In genomic region chr11:67266424-67267187, GRCh38 we compare ENCODE assay signal across 1 cellular context.
TF ChIP-seq lines count a peak whose summit lies in the region.

TSS of gene GRK2 (plus strand) at chr11:67266473. CDS start at chr11:67266700, 227 bp downstream.

TF ChIP-seq in HepG2, 621 proteins besides CTCF, POLR2A, EP300 and RAD21 (continued from another document):
- no peak for TF ChIP-seq BCL3 (CRISPR knock-in tag; IDR thresholded peaks at IDR 0.05)
- no peak for TF ChIP-seq ZNF383 (CRISPR knock-in tag; IDR thresholded peaks at IDR 0.05; ENCODE audit: borderline replicate concordance)
- no peak for TF ChIP-seq HMGA1 (CRISPR knock-in tag; conservative IDR thresholded peaks at IDR 0.05)
- TF ChIP-seq HNRNPLL (IDR thresholded peaks at IDR 0.05; ENCODE audit: low read depth, low read length, poor library complexity, severe bottlenecking) = no peak
- no peak for TF ChIP-seq TCF7L2 (IDR thresholded peaks at IDR 0.05; ENCODE audit: low read depth, low read length)
- no peak for TF ChIP-seq MIXL1 (CRISPR knock-in tag; IDR thresholded peaks at IDR 0.05)
- TF ChIP-seq ZNF772 (CRISPR knock-in tag; IDR thresholded peaks at IDR 0.05) = no peak
- no peak for TF ChIP-seq ZNF652 (CRISPR knock-in tag; IDR thresholded peaks at IDR 0.05; ENCODE audit: borderline replicate concordance, low read depth)
- TF ChIP-seq ARNT2 (CRISPR knock-in tag; IDR thresholded peaks at IDR 0.05; ENCODE audit: low read depth) = no peak
- no peak for TF ChIP-seq CEBPZ (IDR thresholded peaks at IDR 0.05; ENCODE audit: low read length)
- no peak for TF ChIP-seq NFYB (CRISPR knock-in tag; IDR thresholded peaks at IDR 0.05)
- no peak for TF ChIP-seq RXRB (CRISPR knock-in tag; IDR thresholded peaks at IDR 0.05; ENCODE audit: borderline replicate concordance)
- 0 out of 2 replicates have a peak, but pooled peaks have one; percentile 8 for TF ChIP-seq PAX8 (CRISPR knock-in tag; IDR thresholded peaks at IDR 0.05; ENCODE audit: borderline replicate concordance)
- no peak for TF ChIP-seq MNT (IDR thresholded peaks at IDR 0.05)
- no peak for TF ChIP-seq DBP (CRISPR knock-in tag; IDR thresholded peaks at IDR 0.05; ENCODE audit: not compliant biosample characterization)
